ENCODE assay signal across 10 cellular contexts in the genomic region with DNA sequence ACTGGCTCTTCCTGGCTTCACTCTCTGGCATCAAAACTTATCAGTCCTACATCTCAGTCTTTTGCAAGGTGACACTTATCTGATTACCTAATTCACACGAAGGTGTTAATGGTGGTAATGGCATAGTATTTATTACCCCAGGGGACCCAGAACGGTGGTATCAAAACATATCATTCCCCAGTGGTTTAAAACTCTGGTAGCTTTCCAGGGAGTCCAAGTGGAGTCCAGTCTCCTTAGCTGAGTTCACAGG. TPM values are rescaled to one million over a fixed set of nuclear protein-coding genes. Genes with fewer than 3 reads are reported as not detected.
A peak's percentile ranks its signal among the peaks of the same experiment; 100 is the strongest.
DNase-seq lines count a peak whose midpoint lies in the region; ATAC-seq and TF ChIP-seq lines count a peak whose summit lies in the region.
"Had no signal": no experiment of that assay in that cellular context is flagged by ENCODE, and none has a peak within 500 bp of the region (broad histone marks: within the 10 kb centered on the region; RNA-seq: fewer than 3 reads in every experiment).

No MANE protein-coding gene starts in this region.

- H3K4me1 ChIP-seq in right atrium auricular region (peaks cover 0 to 91% of the 10 kb centered on the region in 2 donors), vagina (peaks cover 93% of the 10 kb centered on the region)
- H3K4me1 ChIP-seq in naive thymus-derived CD4-positive, alpha-beta T cell (ENCODE audit: control insufficient read depth in 2 of 2, insufficient read depth in 2 of 2, low read length in 2 of 2), result peaks cover 90 to 92% of the 10 kb centered on the region in 2 donors

- peaks cover 0 to 68% (median 36%) of the 10 kb centered on the region in 7 donors for H3K4me1 Mint-ChIP-seq in naive thymus-derived CD4-positive, alpha-beta T cell

- TF ChIP-seq CTCF in right atrium auricular region (IDR thresholded peaks at IDR 0.05) (no peak), brain microvascular endothelial cell (IDR thresholded peaks at IDR 0.05; ENCODE audit: low read depth, low read length, missing control alignments) (no peak), vagina (IDR thresholded peaks at IDR 0.05) (no peak)

- TF ChIP-seq POLR2A in vagina (IDR thresholded peaks at IDR 0.05), result no peak

- CTCF ChIA-PET in naive thymus-derived CD4-positive, alpha-beta T cell (lab: Charles Lee), result no interaction called here

- H3K36me3 ChIP-seq in right atrium auricular region (no peaks in the 10 kb centered on the region), brain microvascular endothelial cell (replicated peaks) (peaks cover 40% of the 10 kb centered on the region), vagina (no peaks in the 10 kb centered on the region)
- no peaks in the 10 kb centered on the region for H3K36me3 ChIP-seq in naive thymus-derived CD4-positive, alpha-beta T cell (ENCODE audit: control insufficient read depth in 2 of 3, insufficient read depth in 3 of 3, low read length in 3 of 3)

- intact Hi-C loops in left ventricle myocardium superior (cut with micrococcal nuclease), result no loop called here
- intact Hi-C loops in naive thymus-derived CD4-positive, alpha-beta T cell (cut with micrococcal nuclease), result no loop called here
- intact Hi-C loops in vagina (cut with DNase I), result no loop called here

- peak overlapping the region in 6 of 10 donors; percentile 5 to 78 (median 58) for H3K4me3 Mint-ChIP-seq in naive thymus-derived CD4-positive, alpha-beta T cell

- H3K36me3 Mint-ChIP-seq in naive thymus-derived CD4-positive, alpha-beta T cell, result peaks cover 3 to 59% (median 13%) of the 10 kb centered on the region in 5 donors

- POLR2A ChIA-PET in naive thymus-derived CD4-positive, alpha-beta T cell (lab: Charles Lee), result interaction anchor here (0.7 to 1.3 kb wide), 2 partner anchors 10 to 38 kb away, joined by 3 to 6 read pairs; no protein-coding TSS in a partner anchor

- DNase-seq in right atrium auricular region (ENCODE audit: low spot score) (no peak), left ventricle myocardium superior (no peak), brain microvascular endothelial cell (no peak), vagina (ENCODE audit: extremely low spot score in 2 of 2) (no peak), left lobe of liver (ENCODE audit: low spot score) (no peak)
- DNase-seq in naive thymus-derived CD4-positive, alpha-beta T cell, result no peak
- DNase-seq: DND-41, retina had no signal

- H3K4me3 ChIP-seq in right atrium auricular region, result no peak overlapping the region
- no peak overlapping the region for H3K4me3 ChIP-seq in brain microvascular endothelial cell (ENCODE audit: low read depth, low read length)
- H3K4me3 ChIP-seq in naive thymus-derived CD4-positive, alpha-beta T cell (ENCODE audit: low read length), result no peak overlapping the region
- H3K4me3 ChIP-seq in vagina, result no peak overlapping the region

- in situ Hi-C loops in brain microvascular endothelial cell (cut with HindIII; ENCODE audit: low pct_ligation_motif_present, low sequenced_read_pairs), result no loop called here

- peak overlapping the region in 4 of 9 donors; percentile 74 to 90 (median 79) for H3K27ac Mint-ChIP-seq in naive thymus-derived CD4-positive, alpha-beta T cell

- peaks cover 0 to 6% (median 1%) of the 10 kb centered on the region in 11 donors for H3K9me3 Mint-ChIP-seq in naive thymus-derived CD4-positive, alpha-beta T cell

- H3K27me3 Mint-ChIP-seq in naive thymus-derived CD4-positive, alpha-beta T cell, result no peaks in the 10 kb centered on the region

- H3K9me3 ChIP-seq in right atrium auricular region (peaks cover 0 to 6% of the 10 kb centered on the region in 2 donors), vagina (no peaks in the 10 kb centered on the region)
- H3K9me3 ChIP-seq in naive thymus-derived CD4-positive, alpha-beta T cell (ENCODE audit: control insufficient read depth in 2 of 3, low read length in 3 of 3), result no peaks in the 10 kb centered on the region

- H3K27me3 ChIP-seq in right atrium auricular region, result no peaks in the 10 kb centered on the region
- H3K27me3 ChIP-seq in brain microvascular endothelial cell (replicated peaks), result no peaks in the 10 kb centered on the region
- H3K27me3 ChIP-seq in naive thymus-derived CD4-positive, alpha-beta T cell (ENCODE audit: control insufficient read depth in 2 of 2, insufficient read depth in 2 of 2, low read length in 2 of 2), result no peaks in the 10 kb centered on the region
- no peaks in the 10 kb centered on the region for H3K27me3 ChIP-seq in vagina

- ATAC-seq in left ventricle myocardium superior (no peak), GM21390 (IDR thresholded peaks at IDR 0.05; ENCODE audit: unreplicated experiment) (no peak), HG02973 (IDR thresholded peaks at IDR 0.05; ENCODE audit: unreplicated experiment) (no peak), left lobe of liver (no peak)
- ATAC-seq in naive thymus-derived CD4-positive, alpha-beta T cell, result no peak

- H3K27ac ChIP-seq in right atrium auricular region (peak overlapping the region; percentile 82 to 88), brain microvascular endothelial cell (peak overlapping the region; percentile 99), vagina (peak overlapping the region; percentile 90)
- H3K27ac ChIP-seq in naive thymus-derived CD4-positive, alpha-beta T cell (ENCODE audit: low read depth, low read length), result no peak overlapping the region

RNA-seq across cellular contexts. Expression of gene SMAD3, which starts 41.3 kb away (rescaled TPM):
- 10 to 100 TPM; 20.8 to 37.8 TPM for total RNA-seq in right atrium auricular region
- 16.7 TPM for total RNA-seq in left ventricle myocardium superior
- total RNA-seq in naive thymus-derived CD4-positive, alpha-beta T cell, result 100 to 1,000 TPM in 3 of 5 experiments, 10 to 100 TPM in 2; 27.4 to 142 (median 113) TPM
- 10 to 100 TPM in 1 of 2 donors, 1 to 10 TPM in 1; 4.0 to 11.5 TPM for polyA plus RNA-seq in naive thymus-derived CD4-positive, alpha-beta T cell
- total RNA-seq in vagina, result 53.5 TPM
- 17.1 TPM for total RNA-seq in left lobe of liver
